ENCODE assay signal across 20 cellular contexts in genomic region chr5:81694726-81695125, GRCh38. TPM values are rescaled to one million over a fixed set of nuclear protein-coding genes. Genes with fewer than 3 reads are reported as not detected.
DNase-seq lines count a peak whose midpoint lies in the region; TF ChIP-seq lines count a peak whose summit lies in the region.
"Had no signal": no experiment of that assay in that cellular context is flagged by ENCODE, and none has a peak within 500 bp of the region (broad histone marks: within the 10 kb centered on the region; RNA-seq: fewer than 3 reads in every experiment).

No MANE protein-coding gene starts in this region.

- H3K79me1 ChIP-seq in mesenchymal stem cell (replicated peaks; ENCODE audit: low read length, poor library complexity, severe bottlenecking) = peaks cover 4% of the 10 kb centered on the region

- H3K27me3 Mint-ChIP-seq in HFFc6 (ENCODE audit: insufficient read depth) = no peaks in the 10 kb centered on the region
- H3K27me3 Mint-ChIP-seq: B cell; CD4-positive, CD25-positive, alpha-beta regulatory T cell had no signal

- no peak overlapping the region for H2BK120ac ChIP-seq in mesenchymal stem cell (ENCODE audit: low read depth, low read length)

- no peaks in the 10 kb centered on the region for H3K27me3 ChIP-seq in mesenchymal stem cell (ENCODE audit: control insufficient read depth in 1 of 2, insufficient read depth in 1 of 2, low read length in 2 of 2)
- H3K27me3 ChIP-seq in thyroid gland = no peaks in the 10 kb centered on the region
- H3K27me3 ChIP-seq: BLaER1 had no signal

- no peak overlapping the region for H4K8ac ChIP-seq in mesenchymal stem cell (ENCODE audit: low read length)

- H3K27ac ChIP-seq in mesenchymal stem cell (ENCODE audit: low read length, poor library complexity, severe bottlenecking) (peak overlapping the region; percentile 49), thyroid gland (no peak overlapping the region)
- H3K27ac ChIP-seq: BLaER1, C4-2B had no signal

- H2BK15ac ChIP-seq in mesenchymal stem cell (ENCODE audit: low read depth, poor library complexity, severe bottlenecking) = no peak overlapping the region

- TF ChIP-seq CTCF in epithelial cell of proximal tubule (conservative IDR thresholded peaks at IDR 0.05; ENCODE audit: low read depth, low read length) (no peak), thyroid gland (IDR thresholded peaks at IDR 0.05) (no peak), HFFc6 (IDR thresholded peaks at IDR 0.05) (no peak)

- no peaks in the 10 kb centered on the region for H3K36me3 ChIP-seq in mesenchymal stem cell (ENCODE audit: control insufficient read depth in 1 of 2, insufficient read depth in 2 of 2, low read depth in 1 of 2, low read length in 2 of 2)
- no peaks in the 10 kb centered on the region for H3K36me3 ChIP-seq in thyroid gland

- peaks cover 25% of the 10 kb centered on the region for H3K36me3 Mint-ChIP-seq in HFFc6 (ENCODE audit: low read depth)

- peak; percentile 60 for DNase-seq in epithelial cell of proximal tubule (ENCODE audit: low read depth)
- peak; percentile 76 for DNase-seq in kidney glomerular epithelial cell (lab: John Stamatoyannopoulos, UW)
- DNase-seq in mesenchymal stem cell = no peak
- DNase-seq in thyroid gland = peak; percentile 38 to 67
- no peak for DNase-seq in HFFc6
- no peak for DNase-seq in NCI-H2081 (lab: John Stamatoyannopoulos, UW)
- DNase-seq in cortex of kidney (lab: John Stamatoyannopoulos, UW) = no peak
- no peak for DNase-seq in head of caudate nucleus
- DNase-seq: CD4-positive, CD25-positive, alpha-beta regulatory T cell; CD8-positive, alpha-beta memory T cell; DMS 273 treated with DMSO at 0.1 percent for 48 hours; DMS79; EL; GDM1; H9 had no signal

- H3K9me3 ChIP-seq in mesenchymal stem cell (ENCODE audit: control insufficient read depth, low read length) (peaks cover 14% of the 10 kb centered on the region), thyroid gland (no peaks in the 10 kb centered on the region)

- H3K23ac ChIP-seq in mesenchymal stem cell (ENCODE audit: low read length in 2 of 2) = no peak overlapping the region

- TF ChIP-seq POLR2A in thyroid gland (IDR thresholded peaks at IDR 0.05) = no peak

- H3K4me1 Mint-ChIP-seq in HFFc6 (ENCODE audit: low read depth) = peaks cover 13% of the 10 kb centered on the region

- H2AFZ ChIP-seq in mesenchymal stem cell (ENCODE audit: low read depth, low read length) = no peak overlapping the region
- H2AFZ ChIP-seq: GM23338 had no signal

- H4K91ac ChIP-seq in mesenchymal stem cell (ENCODE audit: low read length) = no peak overlapping the region

- no peak overlapping the region for H3K4ac ChIP-seq in mesenchymal stem cell (ENCODE audit: low read depth in 1 of 2, low read length in 2 of 2)

- no peak overlapping the region for H3K4me3 Mint-ChIP-seq in HFFc6
- H3K4me3 Mint-ChIP-seq: B cell; CD4-positive, CD25-positive, alpha-beta regulatory T cell; CD8-positive, alpha-beta memory T cell; GM23338; H9 had no signal

- WGBS in mesenchymal stem cell = 90% methylated on average over 1 of the region's 2 CpGs
- WGBS in thyroid gland, 2 donors = 61 to 72% methylated on average over 2 of the region's 2 CpGs

- H3K14ac ChIP-seq in mesenchymal stem cell (ENCODE audit: low read length in 2 of 2) = no peak overlapping the region

- H3K4me1 ChIP-seq in mesenchymal stem cell (ENCODE audit: control insufficient read depth, insufficient read depth, low read depth, low read length) (no peaks in the 10 kb centered on the region), thyroid gland (no peaks in the 10 kb centered on the region)

- H2AK5ac ChIP-seq in mesenchymal stem cell (ENCODE audit: low read length, severe bottlenecking) = no peak overlapping the region

- intact Hi-C loops in thyroid gland (cut with DNase I) = no loop called here
- intact Hi-C loops in head of caudate nucleus (cut with DNase I) = no loop called here

- no peak overlapping the region for H2BK5ac ChIP-seq in mesenchymal stem cell (ENCODE audit: low read depth, low read length, poor library complexity, severe bottlenecking)

- H3K4me3 ChIP-seq in epithelial cell of proximal tubule (ENCODE audit: low read depth, low read length) (no peak overlapping the region), mesenchymal stem cell (ENCODE audit: insufficient read depth in 1 of 2, low read depth in 1 of 2, low read length in 2 of 2) (no peak overlapping the region), thyroid gland (replicated peaks in 1 of 3) (no peak overlapping the region)
- H3K4me3 ChIP-seq: BLaER1, GM12878, GM23338 had no signal

- no peak overlapping the region for H3K9ac ChIP-seq in mesenchymal stem cell (ENCODE audit: low read length)
- H3K9ac ChIP-seq: BLaER1 had no signal

- H3K27ac Mint-ChIP-seq in HFFc6 = no peak overlapping the region
- H3K27ac Mint-ChIP-seq: B cell; CD4-positive, CD25-positive, alpha-beta regulatory T cell; CD8-positive, alpha-beta memory T cell; GM23338; H9 had no signal

- no peak overlapping the region for H3K4me2 ChIP-seq in mesenchymal stem cell (ENCODE audit: low read length, poor library complexity, severe bottlenecking)
- H3K4me2 ChIP-seq: BLaER1, GM23338 had no signal

- H3K18ac ChIP-seq in mesenchymal stem cell (ENCODE audit: low read depth in 1 of 2, low read length in 2 of 2) = no peak overlapping the region

- H2BK12ac ChIP-seq in mesenchymal stem cell (ENCODE audit: low read length in 2 of 2) = no peak overlapping the region

- H3K9me3 Mint-ChIP-seq in HFFc6 = no peaks in the 10 kb centered on the region
- H3K9me3 Mint-ChIP-seq: GM23338 had no signal

RNA-seq across cellular contexts. Expression of gene SSBP2, which starts 56.2 kb away (rescaled TPM):
- total RNA-seq in epithelial cell of proximal tubule (3.9 and 7.7 TPM in 2 replicates), thyroid gland (10 to 100 TPM; 38.6 to 58.5 (median 51.8) TPM)
- polyA plus RNA-seq in mesenchymal stem cell (2013, experiment 1 of 2) = 18.3 TPM
- 17.5 TPM for polyA plus RNA-seq in mesenchymal stem cell (2013, experiment 2 of 2)
- total RNA-seq in HFFc6 (2021; fragmentation: NEBNext Ultra II Directional; extraction: Animal tissue kit (Norgen Biotek cat#: 25700)) = 10 to 100 TPM; 21.0 to 28.6 (median 25.1) TPM

Comparison
In these comparisons a context has a peak if more than half of its experiments do, and no peak if none do; other contexts are left out.
1. DNase-seq: peak in epithelial cell of proximal tubule (single experiment), kidney glomerular epithelial cell (single experiment) and thyroid gland (2 of 2); none in mesenchymal stem cell (single experiment), HFFc6 (single experiment), NCI-H2081 (0 of 2), cortex of kidney (single experiment) and head of caudate nucleus (0 of 42).